Comparison of ENCODE assay signal across 16 cellular contexts in the genomic region with DNA sequence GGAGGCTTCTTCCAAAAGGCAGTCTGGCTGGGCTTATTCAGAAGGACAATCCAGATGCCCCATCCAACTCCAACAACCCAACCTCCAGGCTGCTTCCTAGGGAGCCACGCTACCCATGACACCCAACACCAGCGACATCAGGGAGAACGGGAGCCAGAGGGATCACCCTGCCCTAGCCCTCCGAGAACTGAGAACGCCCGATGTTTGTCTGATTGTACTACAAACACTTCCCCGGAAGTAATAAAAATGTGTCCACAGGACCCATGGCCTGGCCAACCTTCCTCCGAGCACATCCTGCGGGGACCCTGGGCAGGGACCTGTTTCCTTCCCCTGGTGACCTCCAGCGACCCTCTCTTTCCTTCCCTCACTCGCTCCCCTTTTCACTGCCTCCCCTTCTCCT. TPM values are rescaled to one million over a fixed set of nuclear protein-coding genes. Genes with fewer than 3 reads are reported as not detected.
DNase-seq lines count a peak whose midpoint lies in the region; ATAC-seq and TF ChIP-seq lines count a peak whose summit lies in the region.
"Not testable (repeated sequence)": the region's sequence is repeated elsewhere in the genome, so short reads cannot be mapped to it uniquely, and the experiment has no call there.
"Had no signal": no experiment of that assay in that cellular context is flagged by ENCODE, and none has a peak within 500 bp of the region (broad histone marks: within the 10 kb centered on the region; RNA-seq: fewer than 3 reads in every experiment).

No MANE protein-coding gene starts in this region.

- H3K4me3 ChIP-seq in GM23338 (peak overlapping the region; percentile 55), breast epithelium (peak overlapping the region in 2 of 3 donors; percentile 9 to 46), iPS-18a (ENCODE audit: low read length) (peak overlapping the region; percentile 42), gastrocnemius medialis (peak overlapping the region; percentile 41 to 63 (median 44)), transverse colon (peak overlapping the region in 3 of 4 donors; percentile 18 to 43 (median 26))

- not testable (repeated sequence) for H3K79me2 ChIP-seq in GM23338 (replicated peaks; ENCODE audit: insufficient read depth)

- H3K27ac Mint-ChIP-seq in GM23338, natural killer cell: not testable (repeated sequence)

- ATAC-seq in GM23338 (peak; percentile 19), natural killer cell (peak in 1 of 3 donors; percentile 15), gastrocnemius medialis (peak; percentile 62 to 82)

- peak overlapping the region; percentile 65 for H3K4me3 Mint-ChIP-seq in GM23338
- H3K4me3 Mint-ChIP-seq in natural killer cell = peak overlapping the region; percentile 47

- not testable (repeated sequence) for H3K27ac ChIP-seq in GM23338 (ENCODE audit: low read depth); breast epithelium; iPS-18a (ENCODE audit: low read length); transverse colon
- peak overlapping the region in 2 of 4 donors; percentile 55 to 57 for H3K27ac ChIP-seq in gastrocnemius medialis

- H3K36me3 Mint-ChIP-seq in GM23338 (ENCODE audit: low read depth); natural killer cell: not testable (repeated sequence)

- 11 to 43% methylated on average over 3 to 11 of the region's 11 CpGs for WGBS in transverse colon (ENCODE audit: low coverage in 1 of 2), 2 donors

- H3K9me3 ChIP-seq in breast epithelium; iPS-18a (ENCODE audit: control insufficient read depth, low read depth, low read length); gastrocnemius medialis; transverse colon: not testable (repeated sequence)

- H3K4me1 ChIP-seq in GM23338 (ENCODE audit: insufficient read depth); breast epithelium; iPS-18a (ENCODE audit: control insufficient read depth, low read depth, low read length); gastrocnemius medialis; transverse colon: not testable (repeated sequence)

- H3K36me3 ChIP-seq in GM23338 (ENCODE audit: insufficient read depth); breast epithelium; iPS-18a (ENCODE audit: control insufficient read depth, low read depth, low read length); gastrocnemius medialis; transverse colon: not testable (repeated sequence)

- H3K27me3 ChIP-seq in GM23338 (ENCODE audit: insufficient read depth) (peaks cover 19% of the 10 kb centered on the region), iPS-18a (ENCODE audit: control insufficient read depth, insufficient read depth, low read length) (peaks cover 20% of the 10 kb centered on the region), transverse colon (peaks cover 18% of the 10 kb centered on the region)
- not testable (repeated sequence) for H3K27me3 ChIP-seq in breast epithelium, gastrocnemius medialis

- not testable (repeated sequence) for TF ChIP-seq EP300 in transverse colon (IDR thresholded peaks at IDR 0.05; ENCODE audit: low read depth)

- TF ChIP-seq POLR2A in breast epithelium (IDR thresholded peaks at IDR 0.05); gastrocnemius medialis (IDR thresholded peaks at IDR 0.05); transverse colon (IDR thresholded peaks at IDR 0.05): not testable (repeated sequence)

- H4K20me1 ChIP-seq in GM23338 (replicated peaks; ENCODE audit: insufficient read depth) = not testable (repeated sequence)

- not testable (repeated sequence) for H3K27me3 Mint-ChIP-seq in GM23338 (ENCODE audit: insufficient read depth, low read depth, poor library complexity); natural killer cell (ENCODE audit: low read depth in 2 of 2)

- H3K9me3 Mint-ChIP-seq in GM23338, natural killer cell: not testable (repeated sequence)

- H3K4me1 Mint-ChIP-seq in GM23338, natural killer cell: not testable (repeated sequence)

- not testable (repeated sequence) for TF ChIP-seq CTCF in GM23338 (conservative IDR thresholded peaks at IDR 0.05; ENCODE audit: low read depth in 2 of 2); breast epithelium (IDR thresholded peaks at IDR 0.05); natural killer cell (IDR thresholded peaks at IDR 0.05); gastrocnemius medialis (IDR thresholded peaks at IDR 0.05 in 4 of 5, conservative IDR thresholded peaks at IDR 0.05 in 1 of 5); transverse colon (IDR thresholded peaks at IDR 0.05)

- intact Hi-C loops in breast epithelium (cut with DNase I; ENCODE audit: low total_unique reads); natural killer cell (cut with micrococcal nuclease); gastrocnemius medialis (cut with DNase I; ENCODE audit: low total_unique reads); transverse colon (cut with DNase I; ENCODE audit: low total_unique reads): not testable (repeated sequence)

- not testable (repeated sequence) for H3F3A ChIP-seq in GM23338 (replicated peaks; ENCODE audit: low read depth)

- H3K9ac ChIP-seq in iPS-18a (ENCODE audit: low read length) = not testable (repeated sequence)

- H2AFZ ChIP-seq in GM23338 = not testable (repeated sequence)

- DNase-seq in GM23338 (ENCODE audit: low spot score); breast epithelium (ENCODE audit: low spot score in 2 of 2); natural killer cell; transverse colon: not testable (repeated sequence)
- DNase-seq in NCI-H2171 treated with DMSO at 0.1 percent for 48 hours (lab: John Stamatoyannopoulos, UW) (peak; percentile 47), gastrocnemius medialis (peak in 1 of 2 donors; percentile 20)
- DNase-seq in activated CD8-positive, alpha-beta memory T cell treated with anti-CD3 and anti-CD28 coated beads for 24 hours = peak; percentile 81

- in situ Hi-C loops in gastrocnemius medialis (cut with MboI; ENCODE audit: low sequenced_read_pairs in 4 of 4); transverse colon (cut with MboI; ENCODE audit: low pct_ligation_motif_present in 1 of 4, low pct_unique_long_range_greater_than_20kb in 1 of 4, low sequenced_read_pairs in 3 of 4): not testable (repeated sequence)

- not testable (repeated sequence) for H3K9me2 ChIP-seq in GM23338 (ENCODE audit: insufficient read depth)

- peak overlapping the region; percentile 79 for H3K4me2 ChIP-seq in GM23338

RNA-seq across cellular contexts. Expression of a gene that starts 0.5 kb away (rescaled TPM):
- 0.31 and 3.0 TPM in 2 replicates for total RNA-seq in GM23338 (2014; rRNA removed; shearing (Covaris generic))
- polyA plus RNA-seq in GM23338 (2016; fragmentation: Nextera tagmentation; extraction: Ambion mirVana) = 0.61 and 0.63 TPM in 2 replicates
- total RNA-seq in breast epithelium (1 to 10 TPM in 2 of 3 donors, under 1 TPM in 1; 0.64 to 3.6 (median 3.5) TPM), natural killer cell (10 to 100 TPM in 1 of 3 donors, 1 to 10 TPM in 2; 1.9 to 22.7 (median 6.0) TPM), gastrocnemius medialis (1 to 10 TPM in 1 of 4 donors, under 1 TPM in 1, not detected in 2; 0.23 to 2.2 TPM), transverse colon (1 to 10 TPM in 1 of 4 donors, not detected in 3; 5.1 TPM)
- total RNA-seq: activated CD4-positive, alpha-beta T cell treated with anti-CD3 and anti-CD28 coated beads, Interleukin-2, amount 10 ng/mL, durations not matched to agents 24 days and 14 days; B cell; chondrocyte; fibroblast of lung; M059J; myocyte; osteoblast; SJSA1 had no signal
- polyA plus RNA-seq: fibroblast of lung had no signal
